ENCODE assay signal across 8 cellular contexts in the genomic region with DNA sequence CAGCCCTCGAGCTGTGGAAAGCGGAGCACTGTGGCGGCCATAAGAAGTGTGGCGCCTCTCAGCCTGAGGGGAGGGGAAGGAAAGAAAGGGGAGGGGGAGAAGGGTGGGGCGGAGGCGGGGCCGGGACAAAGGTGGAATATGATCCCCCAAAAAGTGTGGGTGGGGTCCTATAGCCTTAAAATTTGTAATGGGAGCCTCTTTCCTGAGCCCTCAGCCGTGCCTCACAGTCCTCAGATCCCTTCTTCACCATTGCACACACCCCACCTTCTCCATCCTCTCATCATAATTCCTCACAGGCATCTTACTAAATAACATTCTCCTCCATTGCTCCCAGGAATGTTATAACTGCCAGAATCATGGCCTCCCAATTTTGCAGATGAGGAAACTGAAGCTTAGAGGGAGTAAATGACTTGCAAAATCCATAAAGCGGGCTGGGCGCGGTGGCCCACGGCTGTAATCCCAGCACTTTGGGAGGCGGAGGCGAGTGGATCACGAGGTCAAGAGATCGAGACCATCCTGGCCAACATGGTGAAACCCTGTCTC. TPM values are rescaled to one million over a fixed set of nuclear protein-coding genes. Genes with fewer than 3 reads are reported as not detected.
A peak's percentile ranks its signal among the peaks of the same experiment; 100 is the strongest.
DNase-seq lines count a peak whose midpoint lies in the region; ATAC-seq and TF ChIP-seq lines count a peak whose summit lies in the region.

No MANE protein-coding gene starts in this region.

- no peak for DNase-seq in activated naive CD4-positive, alpha-beta T cell treated with anti-CD3 and anti-CD28 coated beads for 36 hours
- no peak for DNase-seq in activated naive CD4-positive, alpha-beta T cell (lab: John Stamatoyannopoulos, UW)
- peak in 2 of 34 experiments; percentile 1 to 5 for DNase-seq in T-cell
- no peak for DNase-seq in glutamatergic neuron
- DNase-seq in NCI-H510A treated with DMSO at 0.1 percent for 48 hours (lab: John Stamatoyannopoulos, UW) = no peak
- DNase-seq in GM13977 (ENCODE audit: low spot score) = no peak

- peaks cover 34% of the 10 kb centered on the region for H3K4me1 Mint-ChIP-seq in activated naive CD4-positive, alpha-beta T cell treated with anti-CD3 and anti-CD28 coated beads for 36 hours (ENCODE audit: low read depth)
- H3K4me1 Mint-ChIP-seq in T-cell (peaks cover 30 to 32% (median 32%) of the 10 kb centered on the region in 3 donors), glutamatergic neuron (ENCODE audit: low read depth, unreplicated experiment) (peaks cover 8% of the 10 kb centered on the region)

- TF ChIP-seq CTCF in glutamatergic neuron (IDR thresholded peaks at IDR 0.05; ENCODE audit: partially characterized antibody, unreplicated experiment) (no peak), GM13977 (IDR thresholded peaks at IDR 0.05; ENCODE audit: extremely low read depth, insufficient read depth, missing control alignments) (no peak)

- no peaks in the 10 kb centered on the region for H3K27me3 ChIP-seq in skeletal muscle tissue (ENCODE audit: control insufficient read depth in 3 of 3, insufficient read depth in 3 of 3, low read length in 3 of 3)

- CTCF ChIA-PET in activated naive CD4-positive, alpha-beta T cell treated with anti-CD3 and anti-CD28 coated beads for 36 hours (lab: Charles Lee) = interaction anchor here (0.5 to 1.5 kb wide), 3 partner anchors 17 to 131 kb away, joined by 3 to 10 read pairs (median 4); a partner anchor contains a TSS
- CTCF ChIA-PET in T-cell (lab: Charles Lee) = interaction anchor here in 1 of 2 donors (1.0 to 3.5 kb wide), 4 partner anchors 18 to 135 kb away, joined by 3 to 40 read pairs (median 4); a partner anchor contains a TSS

- H3K9ac ChIP-seq in skeletal muscle tissue (ENCODE audit: low read depth in 1 of 3, low read length in 3 of 3) = peak overlapping the region in 2 of 3 donors; percentile 54 to 60

- no peaks in the 10 kb centered on the region for H3K9me3 Mint-ChIP-seq in activated naive CD4-positive, alpha-beta T cell treated with anti-CD3 and anti-CD28 coated beads for 36 hours
- H3K9me3 Mint-ChIP-seq in T-cell (no peaks in the 10 kb centered on the region), glutamatergic neuron (ENCODE audit: unreplicated experiment) (peaks cover 7% of the 10 kb centered on the region)

- POLR2A ChIA-PET in T-cell (lab: Charles Lee) = interaction anchor here (0.5 to 2.1 kb wide), 4 partner anchors 18 to 91 kb away, joined by 4 to 29 read pairs (median 10); a partner anchor contains a TSS

- H3K36me3 ChIP-seq in skeletal muscle tissue (ENCODE audit: control insufficient read depth in 3 of 3, insufficient read depth in 3 of 3, low read length in 3 of 3) = no peaks in the 10 kb centered on the region

- H3K27me3 Mint-ChIP-seq in activated naive CD4-positive, alpha-beta T cell treated with anti-CD3 and anti-CD28 coated beads for 36 hours (ENCODE audit: low read depth) = no peaks in the 10 kb centered on the region
- H3K27me3 Mint-ChIP-seq in T-cell (peaks cover 6% of the 10 kb centered on the region in 2 donors), glutamatergic neuron (ENCODE audit: unreplicated experiment) (peaks cover 9% of the 10 kb centered on the region)

- peak overlapping the region; percentile 88 for H3K4me3 Mint-ChIP-seq in activated naive CD4-positive, alpha-beta T cell treated with anti-CD3 and anti-CD28 coated beads for 36 hours
- H3K4me3 Mint-ChIP-seq in T-cell (peak overlapping the region; percentile 88 to 98 (median 90)), glutamatergic neuron (ENCODE audit: unreplicated experiment) (peak overlapping the region; percentile 74)

- in situ Hi-C loops in GM13977 (cut with MboI; ENCODE audit: low pct_unique_long_range_greater_than_20kb, low sequenced_read_pairs, unreplicated experiment) = no loop called here

- peak; percentile 5 to 9 (median 6) for ATAC-seq in T-cell (replicated peaks in 1 of 4)
- ATAC-seq in HG03378 (IDR thresholded peaks at IDR 0.05; ENCODE audit: unreplicated experiment) = no peak

- H3K4me1 ChIP-seq in skeletal muscle tissue (ENCODE audit: control insufficient read depth in 3 of 3, insufficient read depth in 3 of 3, low read length in 3 of 3) = peaks cover 0 to 15% (median 7%) of the 10 kb centered on the region in 3 donors

- H3K9me3 ChIP-seq in skeletal muscle tissue (ENCODE audit: control insufficient read depth in 3 of 3, low read length in 3 of 3) = no peaks in the 10 kb centered on the region

- H3K27ac Mint-ChIP-seq in activated naive CD4-positive, alpha-beta T cell treated with anti-CD3 and anti-CD28 coated beads for 36 hours = peak overlapping the region; percentile 90
- H3K27ac Mint-ChIP-seq in T-cell (peak overlapping the region; percentile 88 to 96), glutamatergic neuron (ENCODE audit: unreplicated experiment) (peak overlapping the region; percentile 90)

- H3K4me3 ChIP-seq in skeletal muscle tissue (ENCODE audit: low read length in 3 of 3) = peak overlapping the region; percentile 63 to 79 (median 68)

- intact Hi-C loops in activated naive CD4-positive, alpha-beta T cell treated with anti-CD3 and anti-CD28 coated beads for 36 hours (cut with micrococcal nuclease) = loop anchor here (1.0 to 10.0 kb wide), 8 partner anchors 18 to 831 kb away; a partner anchor contains a TSS

- H3K36me3 Mint-ChIP-seq in activated naive CD4-positive, alpha-beta T cell treated with anti-CD3 and anti-CD28 coated beads for 36 hours (ENCODE audit: low read depth) = peaks cover 3% of the 10 kb centered on the region
- H3K36me3 Mint-ChIP-seq in T-cell (peaks cover 2% of the 10 kb centered on the region), glutamatergic neuron (ENCODE audit: unreplicated experiment) (no peaks in the 10 kb centered on the region)

- peak overlapping the region; percentile 83 for H3K27ac ChIP-seq in skeletal muscle tissue (ENCODE audit: low read depth, low read length)

RNA-seq across cellular contexts. Expression of a gene that starts 0.6 kb away (rescaled TPM):
- total RNA-seq in activated naive CD4-positive, alpha-beta T cell treated with anti-CD3 and anti-CD28 coated beads for 36 hours = 10 to 100 TPM; 36.7 to 41.2 TPM
- 100 to 1,000 TPM in 3 of 5 donors, 10 to 100 TPM in 2; 58.1 to 118 (median 102) TPM for total RNA-seq in T-cell
- 222 TPM for total RNA-seq in glutamatergic neuron (ENCODE audit: unreplicated experiment)
- total RNA-seq in skeletal muscle tissue = 87.2 TPM

RNA-seq across cellular contexts. Expression of a gene that starts 26.2 kb away (rescaled TPM):
- 10 to 100 TPM; 49.2 to 53.5 TPM for total RNA-seq in activated naive CD4-positive, alpha-beta T cell treated with anti-CD3 and anti-CD28 coated beads for 36 hours
- total RNA-seq in T-cell (10 to 100 TPM; 21.9 to 26.6 (median 25.7) TPM), glutamatergic neuron (ENCODE audit: unreplicated experiment) (30.5 TPM), skeletal muscle tissue (25.6 TPM)
